Comparison of ENCODE assay signal across 1 cellular context in the genomic region with DNA sequence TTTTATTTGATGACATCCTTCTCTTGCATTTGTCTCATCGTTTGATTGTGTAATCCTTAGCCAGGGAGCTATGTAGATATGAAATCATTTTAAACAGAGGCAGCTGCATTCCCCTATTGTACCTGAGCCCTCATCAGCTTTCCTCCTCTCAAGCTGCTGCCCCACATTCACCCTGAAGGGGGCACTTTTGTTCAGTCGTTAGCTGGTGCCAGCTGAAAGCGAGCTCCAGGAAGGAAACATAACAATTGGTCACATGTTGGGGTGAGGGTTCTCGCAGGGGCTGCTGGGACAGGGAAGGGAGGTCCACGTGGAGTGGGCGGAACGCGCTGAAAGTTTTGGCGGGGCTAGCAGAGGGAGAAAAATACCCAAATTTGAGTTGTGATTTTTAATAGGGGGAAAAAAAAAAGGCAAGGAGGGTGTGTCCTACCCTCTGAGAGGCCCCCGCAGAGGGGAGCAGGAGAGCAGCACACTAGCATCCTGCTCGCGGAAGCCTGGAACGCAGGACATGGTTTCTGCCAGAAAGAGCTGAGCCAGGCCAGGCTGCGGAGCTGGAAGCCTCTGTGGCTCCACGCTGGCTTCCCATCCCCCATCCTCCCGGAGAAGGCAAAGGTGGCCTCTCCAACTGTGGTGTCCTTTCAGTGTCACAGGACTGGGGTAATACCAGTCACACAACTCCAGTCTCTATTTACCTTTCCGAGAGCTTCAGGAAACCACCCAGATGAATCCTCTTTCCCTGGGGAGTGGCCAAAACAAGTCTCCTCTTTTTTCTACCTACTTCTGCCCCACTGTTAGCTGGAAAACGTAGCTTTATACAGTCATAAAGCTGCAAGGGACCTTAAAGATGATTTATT.
A peak's percentile ranks its signal among the peaks of the same experiment; 100 is the strongest.
TF ChIP-seq lines count a peak whose summit lies in the region.

No MANE protein-coding gene starts in this region.

TF ChIP-seq in H1, 55 proteins besides CTCF, POLR2A, EP300 and RAD21:
- TF ChIP-seq MAFK (IDR thresholded peaks at IDR 0.05; ENCODE audit: low read depth, low read length) (0 out of 2 replicates have a peak, but pooled peaks have one; percentile 5), SIN3A (conservative IDR thresholded peaks at IDR 0.05 in 1 of 2, IDR thresholded peaks at IDR 0.05 in 1 of 2; ENCODE audit: low read depth in 1 of 2, low read length in 2 of 2) (peak; percentile 67 to 92; a peak in 2 of 4 replicates), JUN (IDR thresholded peaks at IDR 0.05; ENCODE audit: low read depth, low read length) (no peak), SP1 (IDR thresholded peaks at IDR 0.05; ENCODE audit: low read depth, low read length) (peak; percentile 67; the same call in 1 of the 2 replicates), SP4 (IDR thresholded peaks at IDR 0.05; ENCODE audit: low read length) (peak; percentile 62; the same call in 1 of the 2 replicates), CEBPB (IDR thresholded peaks at IDR 0.05; ENCODE audit: low read depth, low read length) (peak; percentile 30; the same call in 1 of the 2 replicates), CBX5 (IDR thresholded peaks at IDR 0.05; ENCODE audit: low read depth, low read length) (no peak), POLR2AphosphoS5 (IDR thresholded peaks at IDR 0.05; ENCODE audit: low read depth, low read length) (peak; percentile 84; the same call in 1 of the 2 replicates), ASH2L (IDR thresholded peaks at IDR 0.05; ENCODE audit: low read length) (peak; percentile 89), TAF1 (IDR thresholded peaks at IDR 0.05; ENCODE audit: low read depth, low read length) (peak; percentile 68), KDM1A (IDR thresholded peaks at IDR 0.05; ENCODE audit: borderline replicate concordance, low read length) (0 out of 2 replicates have a peak, but pooled peaks have one; percentile 10), POU5F1 (IDR thresholded peaks at IDR 0.05; ENCODE audit: low read depth, low read length) (no peak), TCF12 (IDR thresholded peaks at IDR 0.05; ENCODE audit: low read depth, low read length) (no peak), CBX8 (IDR thresholded peaks at IDR 0.05; ENCODE audit: borderline replicate concordance, low read depth, low read length) (no peak), YY1 (IDR thresholded peaks at IDR 0.05; ENCODE audit: low read depth, low read length) (0 out of 2 replicates have a peak, but pooled peaks have one; percentile 33), RBBP5 (IDR thresholded peaks at IDR 0.05; ENCODE audit: borderline replicate concordance, low read depth, low read length) (peak; percentile 84; the same call in 1 of the 2 replicates), HDAC2 (IDR thresholded peaks at IDR 0.05; ENCODE audit: borderline replicate concordance in 1 of 2, low read depth in 2 of 2, low read length in 2 of 2) (peak in 1 of 2 experiments; percentile 72; a peak in 2 of 4 replicates), CHD2 (IDR thresholded peaks at IDR 0.05; ENCODE audit: low read length) (peak; percentile 11; the same call in 1 of the 2 replicates), PHF8 (conservative IDR thresholded peaks at IDR 0.05; ENCODE audit: low read depth, low read length) (0 out of 2 replicates have a peak, but pooled peaks have one; percentile 36), TBP (IDR thresholded peaks at IDR 0.05; ENCODE audit: low read depth, low read length) (peak; percentile 33)
- TF ChIP-seq, protein P1, sequence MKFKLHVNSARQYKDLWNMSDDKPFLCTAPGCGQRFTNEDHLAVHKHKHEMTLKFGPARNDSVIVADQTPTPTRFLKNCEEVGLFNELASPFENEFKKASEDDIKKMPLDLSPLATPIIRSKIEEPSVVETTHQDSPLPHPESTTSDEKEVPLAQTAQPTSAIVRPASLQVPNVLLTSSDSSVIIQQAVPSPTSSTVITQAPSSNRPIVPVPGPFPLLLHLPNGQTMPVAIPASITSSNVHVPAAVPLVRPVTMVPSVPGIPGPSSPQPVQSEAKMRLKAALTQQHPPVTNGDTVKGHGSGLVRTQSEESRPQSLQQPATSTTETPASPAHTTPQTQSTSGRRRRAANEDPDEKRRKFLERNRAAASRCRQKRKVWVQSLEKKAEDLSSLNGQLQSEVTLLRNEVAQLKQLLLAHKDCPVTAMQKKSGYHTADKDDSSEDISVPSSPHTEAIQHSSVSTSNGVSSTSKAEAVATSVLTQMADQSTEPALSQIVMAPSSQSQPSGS (IDR thresholded peaks at IDR 0.05; ENCODE audit: low read length) = 0 out of 2 replicates have a peak, but pooled peaks have one; percentile 16
- TF ChIP-seq, protein P2, sequence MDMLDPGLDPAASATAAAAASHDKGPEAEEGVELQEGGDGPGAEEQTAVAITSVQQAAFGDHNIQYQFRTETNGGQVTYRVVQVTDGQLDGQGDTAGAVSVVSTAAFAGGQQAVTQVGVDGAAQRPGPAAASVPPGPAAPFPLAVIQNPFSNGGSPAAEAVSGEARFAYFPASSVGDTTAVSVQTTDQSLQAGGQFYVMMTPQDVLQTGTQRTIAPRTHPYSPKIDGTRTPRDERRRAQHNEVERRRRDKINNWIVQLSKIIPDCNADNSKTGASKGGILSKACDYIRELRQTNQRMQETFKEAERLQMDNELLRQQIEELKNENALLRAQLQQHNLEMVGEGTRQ (IDR thresholded peaks at IDR 0.05; ENCODE audit: low read length) = peak; percentile 91
- TF ChIP-seq, protein P3, sequence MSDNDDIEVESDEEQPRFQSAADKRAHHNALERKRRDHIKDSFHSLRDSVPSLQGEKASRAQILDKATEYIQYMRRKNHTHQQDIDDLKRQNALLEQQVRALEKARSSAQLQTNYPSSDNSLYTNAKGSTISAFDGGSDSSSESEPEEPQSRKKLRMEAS (IDR thresholded peaks at IDR 0.05) = peak; percentile 95
- TF ChIP-seq, protein P4, sequence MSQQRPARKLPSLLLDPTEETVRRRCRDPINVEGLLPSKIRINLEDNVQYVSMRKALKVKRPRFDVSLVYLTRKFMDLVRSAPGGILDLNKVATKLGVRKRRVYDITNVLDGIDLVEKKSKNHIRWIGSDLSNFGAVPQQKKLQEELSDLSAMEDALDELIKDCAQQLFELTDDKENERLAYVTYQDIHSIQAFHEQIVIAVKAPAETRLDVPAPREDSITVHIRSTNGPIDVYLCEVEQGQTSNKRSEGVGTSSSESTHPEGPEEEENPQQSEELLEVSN (IDR thresholded peaks at IDR 0.05) = peak; percentile 83
- TF ChIP-seq, protein P5, sequence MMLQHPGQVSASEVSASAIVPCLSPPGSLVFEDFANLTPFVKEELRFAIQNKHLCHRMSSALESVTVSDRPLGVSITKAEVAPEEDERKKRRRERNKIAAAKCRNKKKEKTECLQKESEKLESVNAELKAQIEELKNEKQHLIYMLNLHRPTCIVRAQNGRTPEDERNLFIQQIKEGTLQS (IDR thresholded peaks at IDR 0.05; ENCODE audit: insufficient read depth, low read depth, low read length) = peak; percentile 82
